ENCODE assay signal across 33 cellular contexts in genomic region chr14:61994589-61994988, GRCh38.
"Had no signal": no experiment of that assay in that cellular context is flagged by ENCODE, and none has a peak within 500 bp of the region (broad histone marks: within the 10 kb centered on the region; RNA-seq: fewer than 3 reads in every experiment).

No MANE protein-coding gene starts in this region.

- H3K4me3 ChIP-seq: adrenal gland, body of pancreas, breast epithelium had no signal

- H3K27me3 ChIP-seq: adrenal gland, body of pancreas, brain microvascular endothelial cell, breast epithelium had no signal

- H3K9me3 ChIP-seq: adrenal gland, body of pancreas, breast epithelium had no signal

- H3K36me3 ChIP-seq: adrenal gland, brain microvascular endothelial cell, breast epithelium had no signal

- ATAC-seq: activated CD8-positive, alpha-beta T cell treated with anti-CD3 and anti-CD28 coated beads for 36 hours; activated naive CD4-positive, alpha-beta T cell treated with anti-CD3 and anti-CD28 coated beads, Interleukin-2, amount 50 U/mL, for 72 hours; activated T-cell treated with anti-CD3 and anti-CD28 coated beads, Interleukin-2, amount 50 U/mL, for 4 hours; activated T-cell treated with anti-CD3 and anti-CD28 coated beads, Interleukin-2, amount 50 U/mL, for 72 hours; activated T-helper 17 cell treated with anti-CD3 and anti-CD28 coated beads, Interleukin-2, amount 50 U/mL, for 72 hours; body of pancreas had no signal

- H3K4me1 ChIP-seq: adrenal gland, body of pancreas, breast epithelium had no signal

- H3K27ac ChIP-seq: adrenal gland, body of pancreas, brain microvascular endothelial cell, breast epithelium, VCaP had no signal

- DNase-seq: activated B cell treated with CpG ODN at 0.5 μM for 24 hours; activated CD4-positive, alpha-beta memory T cell treated with anti-CD3 and anti-CD28 coated beads for 36 hours; activated CD4-positive, alpha-beta T cell treated with anti-CD3 and anti-CD28 coated beads for 4 hours; activated CD4-positive, alpha-beta T cell treated with anti-CD3 and anti-CD28 coated beads, Interleukin-2, amount 10 ng/mL, durations not matched to agents 24 days and 14 days; activated CD4-positive, alpha-beta T cell treated with anti-CD3 and anti-CD28 coated beads, Interleukin-2, amount 50 U/mL, for 1 hour; activated CD4-positive, alpha-beta T cell treated with anti-CD3 and anti-CD28 coated beads, Interleukin-2, amount 50 U/mL, for 4 hours; activated CD4-positive, CD25-positive, alpha-beta regulatory T cell treated with anti-CD3 and anti-CD28 coated beads, Interleukin-2, amount 50 U/mL, for 72 hours; activated CD8-positive, alpha-beta memory T cell treated with anti-CD3 and anti-CD28 coated beads, Interleukin-2, amount 50 U/mL, for 4 hours; activated CD8-positive, alpha-beta T cell treated with anti-CD3 and anti-CD28 coated beads for 36 hours; activated effector memory CD4-positive, alpha-beta T cell treated with anti-CD3 and anti-CD28 coated beads, Interleukin-2, amount 50 U/mL, for 16 hours; activated gamma-delta T cell treated with Interleukin-2 at 50 U/mL for 16 hours; activated naive CD4-positive, alpha-beta T cell; activated naive CD4-positive, alpha-beta T cell treated with anti-CD3 and anti-CD28 coated beads for 36 hours; activated naive CD4-positive, alpha-beta T cell treated with anti-CD3 and anti-CD28 coated beads, Interleukin-2, amount 50 U/mL, for 16 hours; activated naive CD8-positive, alpha-beta T cell treated with anti-CD3 and anti-CD28 coated beads for 36 hours; activated T-cell treated with anti-CD3 and anti-CD28 coated beads for 4 hours; activated T-cell treated with anti-CD3 and anti-CD28 coated beads, Interleukin-2, amount 50 U/mL, for 1 hour; activated T-cell treated with anti-CD3 and anti-CD28 coated beads, Interleukin-2, amount 50 U/mL, for 4 hours; activated T-cell treated with anti-CD3 and anti-CD28 coated beads, Interleukin-2, amount 50 U/mL, for 72 hours; adrenal gland; amniotic stem cell; aorta; body of pancreas; brain microvascular endothelial cell; central memory CD4-positive, alpha-beta T cell; T-helper 2 cell; T-helper 9 cell had no signal

- FAIRE-seq: astrocyte, TTC549 had no signal
